21 cellular contexts compared by ENCODE assay signal in the genomic region with DNA sequence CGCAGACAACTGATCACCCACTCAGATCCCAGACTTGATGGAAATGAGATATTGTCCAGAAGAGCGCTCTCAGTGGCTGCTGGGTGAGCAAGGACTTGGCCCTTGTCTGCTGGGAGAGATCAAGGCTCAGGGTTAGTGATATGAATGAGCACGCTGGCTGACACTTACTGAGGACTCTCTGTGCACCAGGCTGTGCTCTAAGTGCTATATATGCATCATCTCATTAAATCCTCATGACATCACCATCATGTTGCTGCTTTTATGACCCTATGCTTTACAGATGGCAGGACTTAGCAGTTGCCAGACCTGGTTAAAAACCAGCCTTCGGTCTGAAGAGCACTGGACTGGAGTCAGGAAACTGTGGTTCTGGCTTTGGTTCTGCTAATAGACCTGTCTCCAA.
"Had no signal": no experiment of that assay in that cellular context is flagged by ENCODE, and none has a peak within 500 bp of the region (broad histone marks: within the 10 kb centered on the region; RNA-seq: fewer than 3 reads in every experiment).

No MANE protein-coding gene starts in this region.

- H3K4me1 ChIP-seq: body of pancreas, foreskin keratinocyte, sigmoid colon, transverse colon had no signal

- H3K27me3 ChIP-seq: body of pancreas, hepatocyte, neural progenitor cell, transverse colon had no signal

- H3K9me3 ChIP-seq: body of pancreas, left ventricle myocardium inferior, sigmoid colon, transverse colon had no signal

- H3K4me2 ChIP-seq: hepatocyte, neural progenitor cell, smooth muscle cell had no signal

- H3K9ac ChIP-seq: neural progenitor cell had no signal

- H3K36me3 ChIP-seq: left ventricle myocardium inferior, neural progenitor cell, sigmoid colon, transverse colon had no signal

- FAIRE-seq: endometrium, TTC549, urothelium cell line had no signal

- DNase-seq: activated CD4-positive, alpha-beta T cell treated with anti-CD3 and anti-CD28 coated beads for 1 hour; activated CD4-positive, alpha-beta T cell treated with anti-CD3 and anti-CD28 coated beads, Interleukin-2, amount 50 U/mL, for 1 hour; activated CD8-positive, alpha-beta T cell treated with anti-CD3 and anti-CD28 coated beads, Interleukin-2, amount 10 ng/mL, durations not matched to agents 7 days and 5 days; activated gamma-delta T cell; anterior cingulate cortex; body of pancreas; foreskin keratinocyte; immature natural killer cell; kidney glomerular epithelial cell; left ventricle myocardium inferior; naive thymus-derived CD4-positive, alpha-beta T cell; sigmoid colon; stimulated activated CD4-positive, alpha-beta T cell treated with anti-CD3 and anti-CD28 coated beads, Interleukin-15, amount 100 ng/mL, for 24 hours; transverse colon had no signal

- H2AFZ ChIP-seq: hepatocyte, neural progenitor cell had no signal

- H3K4me3 ChIP-seq: body of pancreas, hepatocyte, left ventricle myocardium inferior, neural progenitor cell, sigmoid colon, smooth muscle cell, transverse colon had no signal

- ATAC-seq: activated CD8-positive, alpha-beta T cell treated with anti-CD3 and anti-CD28 coated beads, Interleukin-2, amount 10 ng/mL, durations not matched to agents 7 days and 5 days; body of pancreas; foreskin keratinocyte; naive thymus-derived CD4-positive, alpha-beta T cell; stimulated activated memory B cell treated with anti-CD40 and anti-IgM and Interleukin-4, amounts not matched to agents 10 μg/mL and 1 μg/mL and 100 μg/mL, for 72 hours had no signal

- H3K79me2 ChIP-seq: hepatocyte had no signal

- H3K27ac ChIP-seq: body of pancreas, foreskin keratinocyte, hepatocyte, left ventricle myocardium inferior, neural progenitor cell, sigmoid colon, transverse colon had no signal
